21 cellular contexts compared by ENCODE assay signal in genomic region chrX:130053236-130053635, GRCh38. TPM values are rescaled to one million over a fixed set of nuclear protein-coding genes. Genes with fewer than 3 reads are reported as not detected.
DNase-seq lines count a peak whose midpoint lies in the region; ATAC-seq and TF ChIP-seq lines count a peak whose summit lies in the region.
"Had no signal": no experiment of that assay in that cellular context is flagged by ENCODE, and none has a peak within 500 bp of the region (broad histone marks: within the 10 kb centered on the region; RNA-seq: fewer than 3 reads in every experiment).

No MANE protein-coding gene starts in this region.

- H3K36me3 ChIP-seq in brain microvascular endothelial cell (replicated peaks): peaks cover 7% of the 10 kb centered on the region

- ATAC-seq in HG02938 (IDR thresholded peaks at IDR 0.05; ENCODE audit: unreplicated experiment): no peak
- ATAC-seq in HG02798 (IDR thresholded peaks at IDR 0.05; ENCODE audit: poor library complexity, unreplicated experiment): no peak
- ATAC-seq: CD8-positive, alpha-beta T cell; HCT116; Panc1; SK-N-SH treated with all-trans-retinoic acid at 6 μM for 48 hours; T-cell had no signal

- H3K27me3 ChIP-seq in brain microvascular endothelial cell (replicated peaks): no peaks in the 10 kb centered on the region

- in situ Hi-C loops in brain microvascular endothelial cell (cut with HindIII; ENCODE audit: low pct_ligation_motif_present, low sequenced_read_pairs): no loop called here

- no peak overlapping the region for H3K27ac ChIP-seq in brain microvascular endothelial cell
- H3K27ac ChIP-seq: GM23248 had no signal

- DNase-seq in COLO668 (lab: John Stamatoyannopoulos, UW; ENCODE audit: unreplicated experiment) (peak; percentile 19), NCI-H187 treated with DMSO at 0.1 percent for 48 hours (lab: John Stamatoyannopoulos, UW) (peak; percentile 2), NCI-H524 treated with DMSO at 0.1 percent for 48 hours (lab: John Stamatoyannopoulos, UW) (peak; percentile 58), myocyte (ENCODE audit: low read depth) (peak; percentile 3), brain microvascular endothelial cell (no peak)
- DNase-seq: 8988T; C1 segment of cervical spinal cord; Calu3; CD8-positive, alpha-beta T cell; GM23248; Kasumi-1; NCI-H2029; NCI-H446 treated with DMSO at 0.1 percent for 48 hours; NCI-H748 treated with DMSO at 0.1 percent for 48 hours; SIG-M5; T-cell had no signal

- no peak for TF ChIP-seq CTCF in brain microvascular endothelial cell (IDR thresholded peaks at IDR 0.05; ENCODE audit: low read depth, low read length, missing control alignments)

- H3K4me3 ChIP-seq in brain microvascular endothelial cell (ENCODE audit: low read depth, low read length): no peak overlapping the region
- H3K4me3 ChIP-seq: GM23248 had no signal

RNA-seq across cellular contexts. Expression of gene ELF4, which starts 57.1 kb away (rescaled TPM):
- 7.6 and 9.2 TPM in 2 replicates for total RNA-seq in myocyte
- 8.7 TPM for polyA plus RNA-seq in myocyte (2012)
